In genomic region chr1:210347112-210347511, GRCh38 we compare ENCODE assay signal across 9 cellular contexts. TPM values are rescaled to one million over a fixed set of nuclear protein-coding genes. Genes with fewer than 3 reads are reported as not detected.
A peak's percentile ranks its signal among the peaks of the same experiment; 100 is the strongest.
DNase-seq lines count a peak whose midpoint lies in the region; ATAC-seq, FAIRE-seq and TF ChIP-seq lines count a peak whose summit lies in the region.
"Had no signal": no experiment of that assay in that cellular context is flagged by ENCODE, and none has a peak within 500 bp of the region (broad histone marks: within the 10 kb centered on the region; RNA-seq: fewer than 3 reads in every experiment).

No MANE protein-coding gene starts in this region.

- H3K4me1 Mint-ChIP-seq in nephron progenitor cell = peaks cover 4% of the 10 kb centered on the region

- no peak for DNase-seq in GM12891 (ENCODE audit: insufficient read length, low spot score)
- no peak for DNase-seq in PC-3
- DNase-seq in kidney tubule cell (ENCODE audit: low spot score) = peak; percentile 74
- no peak for DNase-seq in NCI-H1092 (lab: John Stamatoyannopoulos, UW)
- no peak for DNase-seq in epidermal melanocyte (ENCODE audit: insufficient read length, low spot score)
- DNase-seq in nephron progenitor cell = no peak

- no peak for TF ChIP-seq POLR2A in GM12891 (IDR thresholded peaks at IDR 0.05; ENCODE audit: low read depth, low read length)

- H3F3A ChIP-seq in PC-3 (ENCODE audit: low read length, unreplicated experiment) = no peaks in the 10 kb centered on the region

- no peaks in the 10 kb centered on the region for H3K79me2 ChIP-seq in PC-3 (ENCODE audit: low read length)

- POLR2A ChIA-PET in PC-3 (lab: Charles Lee; ENCODE audit: unreplicated experiment) = no interaction called here

- no peaks in the 10 kb centered on the region for H3K9me2 ChIP-seq in PC-3 (replicated peaks; ENCODE audit: low read length)

- no peaks in the 10 kb centered on the region for H3K27me3 Mint-ChIP-seq in nephron progenitor cell (ENCODE audit: low read depth, poor library complexity)
- H3K27me3 Mint-ChIP-seq: dendritic cell treated with granulocyte-macrophage colony-stimulating factor and Interleukin-4, amounts not matched to agents 40 ng/mL and 50 ng/mL, for 4 days had no signal

- no peak for TF ChIP-seq CTCF in PC-3 (conservative IDR thresholded peaks at IDR 0.05; ENCODE audit: low read depth, low read length)
- TF ChIP-seq CTCF in nephron progenitor cell (IDR thresholded peaks at IDR 0.05) = no peak

- no peaks in the 10 kb centered on the region for H3K27me3 ChIP-seq in PC-3 (ENCODE audit: low read length)

- no peak overlapping the region for H2AFZ ChIP-seq in PC-3 (ENCODE audit: low read length)

- H3K9me3 Mint-ChIP-seq in nephron progenitor cell = no peaks in the 10 kb centered on the region
- H3K9me3 Mint-ChIP-seq: dendritic cell treated with granulocyte-macrophage colony-stimulating factor and Interleukin-4, amounts not matched to agents 40 ng/mL and 50 ng/mL, for 4 days had no signal

- no peak overlapping the region for H3K9ac ChIP-seq in PC-3 (ENCODE audit: low read length)

- CTCF ChIA-PET in PC-3 (lab: Charles Lee) = no interaction called here

- intact Hi-C loops in PC-3 (cut with micrococcal nuclease) = no loop called here

- FAIRE-seq in GM12891 (lab: Jason Lieb, UNC) = peak; percentile 79

- ATAC-seq in GM21381 (IDR thresholded peaks at IDR 0.05; ENCODE audit: unreplicated experiment) (peak; percentile 48), PC-3 (peak; percentile 18; the same call in 1 of the 2 replicates), HG02852 (IDR thresholded peaks at IDR 0.05; ENCODE audit: unreplicated experiment) (no peak)

- no peaks in the 10 kb centered on the region for H3K36me3 ChIP-seq in PC-3 (ENCODE audit: low read depth, low read length)

- H3K9me3 ChIP-seq in PC-3 (ENCODE audit: low read length) = no peaks in the 10 kb centered on the region

- H3K36me3 Mint-ChIP-seq in nephron progenitor cell (ENCODE audit: low read depth) = peaks cover 27% of the 10 kb centered on the region

- no peak overlapping the region for H3K27ac Mint-ChIP-seq in nephron progenitor cell
- H3K27ac Mint-ChIP-seq: dendritic cell treated with granulocyte-macrophage colony-stimulating factor and Interleukin-4, amounts not matched to agents 40 ng/mL and 50 ng/mL, for 4 days had no signal

- H3K4me3 Mint-ChIP-seq in nephron progenitor cell = no peak overlapping the region
- H3K4me3 Mint-ChIP-seq: dendritic cell treated with granulocyte-macrophage colony-stimulating factor and Interleukin-4, amounts not matched to agents 40 ng/mL and 50 ng/mL, for 4 days had no signal

- no peaks in the 10 kb centered on the region; the same call in 1 of the 2 replicates for H3K4me1 ChIP-seq in PC-3 (ENCODE audit: insufficient read depth, low read length)

- BruUV-seq in PC-3 (replicated peaks; lab: Mats Ljungman, UMichigan) = no TSS peak

- no peak overlapping the region for H3K27ac ChIP-seq in PC-3 (ENCODE audit: low read length)

- H4K20me1 ChIP-seq in PC-3 (ENCODE audit: low read length) = no peaks in the 10 kb centered on the region

- H3K4me3 ChIP-seq in PC-3 (ENCODE audit: low read length) = no peak overlapping the region

- no peak overlapping the region for H3K4me2 ChIP-seq in PC-3 (ENCODE audit: low read length)

TF ChIP-seq in GM12891, 5 proteins besides CTCF, POLR2A, EP300 and RAD21:
- TF ChIP-seq TAF1 (IDR thresholded peaks at IDR 0.05; ENCODE audit: low read depth, low read length) = no peak
- TF ChIP-seq PAX5 (IDR thresholded peaks at IDR 0.05; ENCODE audit: insufficient read depth, low read length, severe bottlenecking) = no peak
- TF ChIP-seq POU2F2 (IDR thresholded peaks at IDR 0.05; ENCODE audit: low read depth, low read length) = no peak
- TF ChIP-seq POLR2AphosphoS5 (IDR thresholded peaks at IDR 0.05; ENCODE audit: low read depth, low read length) = no peak
- no peak for TF ChIP-seq SPI1 (IDR thresholded peaks at IDR 0.05; ENCODE audit: low read depth, low read length)

RNA-seq across cellular contexts. Expression of gene HHAT, which starts 18.4 kb away (rescaled TPM):
- polyA plus RNA-seq in GM12891 (2012; ENCODE audit: low read depth, missing spikeins) = 1.7 TPM
- 2.4 and 3.4 TPM in 2 replicates for total RNA-seq in PC-3 (2014; rRNA removed)
